8 cellular contexts compared by ENCODE assay signal in the genomic region with DNA sequence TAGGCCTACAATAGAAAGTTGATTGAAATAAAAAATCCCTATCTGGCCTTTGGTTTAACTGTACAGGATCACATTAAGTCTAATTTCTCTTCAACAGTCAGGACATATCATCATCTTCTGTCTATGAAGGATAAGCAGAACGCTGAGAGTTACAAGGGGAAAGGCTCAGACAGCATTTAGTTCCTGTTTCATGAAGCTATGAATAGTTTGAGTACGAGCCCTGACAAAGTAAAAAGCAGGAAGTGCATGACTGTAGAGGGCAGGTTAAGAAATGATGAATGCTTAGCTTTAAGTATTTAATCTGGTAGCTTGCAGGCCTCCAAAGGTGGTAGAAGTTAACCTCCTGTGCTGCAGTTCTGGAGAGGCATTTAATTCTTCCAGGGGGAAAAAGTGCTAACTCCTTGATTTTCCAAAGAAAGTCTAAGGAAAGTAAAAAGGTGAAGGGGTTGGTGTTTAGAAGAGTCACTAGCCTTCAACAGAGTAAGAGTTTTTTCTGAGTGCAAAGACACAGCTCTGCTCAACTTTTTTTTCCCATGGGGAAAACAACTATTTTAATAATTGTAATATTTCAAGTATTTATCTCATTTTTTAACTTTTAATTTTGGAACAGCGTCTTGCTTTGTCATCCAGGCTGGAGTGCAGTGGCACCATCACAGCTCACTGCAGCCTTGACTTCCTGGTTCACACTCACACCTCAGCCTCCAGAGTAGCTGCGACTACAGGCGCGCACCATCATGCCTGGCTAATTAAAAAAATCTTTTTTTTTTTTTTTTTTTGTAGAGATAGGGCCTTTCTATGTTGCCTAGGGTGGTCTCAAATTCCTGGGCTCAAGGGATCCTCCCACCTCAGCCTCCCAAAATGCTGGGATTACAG.
A peak's percentile ranks its signal among the peaks of the same experiment; 100 is the strongest.
DNase-seq lines count a peak whose midpoint lies in the region; ATAC-seq, FAIRE-seq and TF ChIP-seq lines count a peak whose summit lies in the region.

No MANE protein-coding gene starts in this region.

- H3K4me3 ChIP-seq in choroid plexus epithelial cell (ENCODE audit: low read depth, low read length) = no peak overlapping the region
- H3K4me3 ChIP-seq in coronary artery = no peak overlapping the region

- peak overlapping the region in 1 of 2 donors; percentile 17 for H3K27ac ChIP-seq in coronary artery

- no peak for FAIRE-seq in urothelium cell line (lab: Jason Lieb, UNC)

- peak; percentile 58 for DNase-seq in GM13976 (ENCODE audit: low spot score)
- peak; percentile 92 to 96 for DNase-seq in Kasumi-1 (lab: John Stamatoyannopoulos, UW)
- DNase-seq in choroid plexus epithelial cell (ENCODE audit: low read depth) = peak; percentile 62
- no peak for DNase-seq in sciatic nerve (ENCODE audit: low spot score)
- DNase-seq in coronary artery (ENCODE audit: low spot score) = no peak
- DNase-seq in omental fat pad (ENCODE audit: low spot score) = no peak
- no peak for DNase-seq in urothelium cell line (ENCODE audit: low spot score)

- no peak for TF ChIP-seq CTCF in GM13976 (IDR thresholded peaks at IDR 0.05; ENCODE audit: borderline replicate concordance, control extremely low read depth, extremely low read depth, insufficient read depth, missing control alignments)
- no peak for TF ChIP-seq CTCF in choroid plexus epithelial cell (conservative IDR thresholded peaks at IDR 0.05; ENCODE audit: low read depth, low read length)
- no peak for TF ChIP-seq CTCF in coronary artery (IDR thresholded peaks at IDR 0.05)
- TF ChIP-seq CTCF in omental fat pad (IDR thresholded peaks at IDR 0.05) = no peak

- in situ Hi-C loops in GM13976 (cut with MboI; ENCODE audit: low sequenced_read_pairs, unreplicated experiment) = no loop called here

- ATAC-seq in GM21717 (IDR thresholded peaks at IDR 0.05; ENCODE audit: unreplicated experiment) (peak; percentile 98), sciatic nerve (peak; percentile 57), omental fat pad (ENCODE audit: low FRiP score) (no peak)

- intact Hi-C loops in sciatic nerve (cut with DNase I) = no loop called here

Comparison
In these comparisons a context has a peak if more than half of its experiments do, and no peak if none do; other contexts are left out.
1. DNase-seq: peak in GM13976 (single experiment), Kasumi-1 (2 of 2) and choroid plexus epithelial cell (single experiment); none in sciatic nerve (single experiment), coronary artery (single experiment), omental fat pad (single experiment) and urothelium cell line (single experiment).